ENCODE assay signal across 16 cellular contexts in genomic region chr6:47651505-47651944, GRCh38. TPM values are rescaled to one million over a fixed set of nuclear protein-coding genes. Genes with fewer than 3 reads are reported as not detected.
DNase-seq lines count a peak whose midpoint lies in the region; ATAC-seq, FAIRE-seq and TF ChIP-seq lines count a peak whose summit lies in the region.
"Had no signal": no experiment of that assay in that cellular context is flagged by ENCODE, and none has a peak within 500 bp of the region (broad histone marks: within the 10 kb centered on the region; RNA-seq: fewer than 3 reads in every experiment).

No MANE protein-coding gene starts in this region.

- TF ChIP-seq POLR2A in gastroesophageal sphincter (IDR thresholded peaks at IDR 0.05), result no peak

- no peak for TF ChIP-seq EP300 in gastroesophageal sphincter (IDR thresholded peaks at IDR 0.05)

- intact Hi-C loops in Right ventricle myocardium superior (cut with DNase I) (no loop called here), cardiac septum (cut with DNase I) (no loop called here)

- no peaks in the 10 kb centered on the region for H3K36me3 ChIP-seq in gastroesophageal sphincter
- no peaks in the 10 kb centered on the region for H3K36me3 ChIP-seq in H7 (replicated peaks; ENCODE audit: control insufficient read depth, insufficient read depth, low read length)
- H3K36me3 ChIP-seq: SJSA1 had no signal

- no peaks in the 10 kb centered on the region for H3K27me3 ChIP-seq in gastroesophageal sphincter
- H3K27me3 ChIP-seq in H7 (ENCODE audit: control insufficient read depth, insufficient read depth, low read length), result no peaks in the 10 kb centered on the region
- H3K27me3 ChIP-seq: SJSA1 had no signal

- peaks cover 0 to 5% (median 4%) of the 10 kb centered on the region in 3 donors for H3K4me1 ChIP-seq in gastroesophageal sphincter
- H3K4me1 ChIP-seq: SJSA1 had no signal

- no peak for DNase-seq in Right ventricle myocardium superior
- DNase-seq in cardiac septum (ENCODE audit: low spot score), result no peak
- peak; percentile 52 for DNase-seq in amniotic epithelial cell (ENCODE audit: low read depth)
- peak; percentile 44 for DNase-seq in urothelium cell line (ENCODE audit: low spot score)
- DNase-seq in effector CD8-positive, alpha-beta T cell (lab: John Stamatoyannopoulos, UW), result no peak
- no peak for DNase-seq in H7
- no peak for DNase-seq in activated gamma-delta T cell (lab: John Stamatoyannopoulos, UW)
- DNase-seq: 8988T; activated CD4-positive, alpha-beta T cell treated with anti-CD3 and anti-CD28 coated beads for 4 hours; DMS53; mesendoderm; NCI-H1048; retina had no signal

- no peak overlapping the region for H3K27ac ChIP-seq in gastroesophageal sphincter
- H3K27ac ChIP-seq: SJSA1 had no signal

- 22 to 35% methylated on average over 6 of the region's 6 CpGs for WGBS in gastroesophageal sphincter (ENCODE audit: low coverage in 1 of 2), 2 donors

- H3K4me3 ChIP-seq in gastroesophageal sphincter (no peak overlapping the region), H7 (ENCODE audit: insufficient read depth, low read depth, low read length) (no peak overlapping the region)
- H3K4me3 ChIP-seq: SJSA1 had no signal

- no peak for FAIRE-seq in urothelium cell line (lab: Jason Lieb, UNC)

- TF ChIP-seq CTCF in gastroesophageal sphincter (IDR thresholded peaks at IDR 0.05), result no peak

- no peaks in the 10 kb centered on the region for H3K9me3 ChIP-seq in gastroesophageal sphincter
- H3K9me3 ChIP-seq: SJSA1 had no signal

- ATAC-seq in Right ventricle myocardium superior (ENCODE audit: poor library complexity) (peak; percentile 9), gastroesophageal sphincter (peak; percentile 30)

RNA-seq across cellular contexts. Expression of gene ADGRF4, which starts 46.9 kb away (rescaled TPM):
- total RNA-seq in Right ventricle myocardium superior (not detected), cardiac septum (not detected), gastroesophageal sphincter (under 1 TPM in 2 of 4 donors, not detected in 2; 0.17 to 0.46 TPM)
- total RNA-seq in H7 (2014; rRNA removed; shearing (Covaris generic)), result 0.03 TPM in 1 of 2 replicates, not detected in the other
- total RNA-seq: activated T-helper 2 cell treated with anti-CD3 and anti-CD28 coated beads, Interferon-gamma antibody, Interleukin-2, Interleukin-4, amounts not matched to agents 10 μg/mL and 5 μg/mL and 100 μg/mL, durations not matched to agents 14 hours and 24 hours and 36 hours; SJSA1 had no signal

Comparison
In these comparisons a context has a peak if more than half of its experiments do, and no peak if none do; other contexts are left out.
1. DNase-seq: peak in amniotic epithelial cell (single experiment) and urothelium cell line (single experiment); none in Right ventricle myocardium superior (single experiment), cardiac septum (single experiment), effector CD8-positive, alpha-beta T cell (single experiment), H7 (single experiment) and activated gamma-delta T cell (single experiment).